In genomic region chr20:10711903-10712373, GRCh38 we compare ENCODE assay signal across 20 cellular contexts. TPM values are rescaled to one million over a fixed set of nuclear protein-coding genes. Genes with fewer than 3 reads are reported as not detected.
DNase-seq lines count a peak whose midpoint lies in the region; ATAC-seq, FAIRE-seq and TF ChIP-seq lines count a peak whose summit lies in the region.
"Had no signal": no experiment of that assay in that cellular context is flagged by ENCODE, and none has a peak within 500 bp of the region (broad histone marks: within the 10 kb centered on the region; RNA-seq: fewer than 3 reads in every experiment).

No MANE protein-coding gene starts in this region.

- no peak overlapping the region for H2AK5ac ChIP-seq in mesendoderm (ENCODE audit: low read length)

- H3K4me3 ChIP-seq in A549 (peak overlapping the region; percentile 30), HepG2 (replicated peaks in 1 of 3; ENCODE audit: insufficient read depth in 1 of 3, low read depth in 2 of 3, low read length in 3 of 3) (peak overlapping the region; percentile 39 to 61 (median 58); a peak in 5 of 6 replicates), mesendoderm (ENCODE audit: low read length) (no peak overlapping the region)
- H3K4me3 ChIP-seq: BLaER1 treated with 17β-estradiol and CSF1 and Interleukin-3, amounts not matched to agents 10 nM and 100 nM had no signal

- no peak overlapping the region for H4K5ac ChIP-seq in mesendoderm (ENCODE audit: low read length)

- no peak overlapping the region for H3K18ac ChIP-seq in mesendoderm (ENCODE audit: low read length)

- intact Hi-C loops in HepG2 (cut with micrococcal nuclease; ENCODE audit: unreplicated experiment) = loop anchor here (1.0 kb wide), 1 partner anchor 238 kb away; no protein-coding TSS in a partner anchor

- no peak overlapping the region for H3K23ac ChIP-seq in mesendoderm (ENCODE audit: low read length)

- POLR2A ChIA-PET in A549 (lab: Yijun Ruan, JAX) = interaction anchor here (0.8 to 2.1 kb wide), 2 partner anchors 38 to 290 kb away, joined by 3 to 14 read pairs; partner anchors contain the start of gene JAG1
- POLR2A ChIA-PET in HepG2 (lab: Yijun Ruan, JAX) = interaction anchor here (0.8 to 9.1 kb wide), 15 partner anchors 8 to 277 kb away, joined by 3 to 104 read pairs (median 3); partner anchors contain the start of genes JAG1, MKKS and SLX4IP

- TSS peak; percentile 94 for BruUV-seq in HepG2 (replicated peaks; lab: Mats Ljungman, UMichigan)

- H3K9me3 ChIP-seq in A549 = no peaks in the 10 kb centered on the region
- H3K9me3 ChIP-seq in HepG2 (ENCODE audit: low read length) = no peaks in the 10 kb centered on the region
- H3K9me3 ChIP-seq: BLaER1 treated with 17β-estradiol and CSF1 and Interleukin-3, amounts not matched to agents 10 nM and 100 nM had no signal

- TF ChIP-seq CTCF in A549 (IDR thresholded peaks at IDR 0.05) (no peak), HepG2 (CRISPR knock-in tag; IDR thresholded peaks at IDR 0.05) (no peak), progenitor cell of endocrine pancreas (IDR thresholded peaks at IDR 0.05; ENCODE audit: unreplicated experiment) (no peak)

- ATAC-seq in A549 (no peak), HepG2 (peak; percentile 44)

- H3K4ac ChIP-seq in mesendoderm (ENCODE audit: low read depth, low read length) = no peak overlapping the region

- H3K4me2 ChIP-seq in A549 (peak overlapping the region; percentile 76), HepG2 (ENCODE audit: low read depth, low read length) (peak overlapping the region; percentile 84), mesendoderm (ENCODE audit: low read length) (no peak overlapping the region)
- H3K4me2 ChIP-seq: BLaER1 treated with 17β-estradiol and CSF1 and Interleukin-3, amounts not matched to agents 10 nM and 100 nM; KMS-11 had no signal

- peak overlapping the region; percentile 44 for H2AFZ ChIP-seq in HepG2 (ENCODE audit: low read length)

- DNase-seq in A549 (ENCODE audit: low read depth in 1 of 2, low spot score in 1 of 2) = no peak
- DNase-seq in NCI-H69 (lab: John Stamatoyannopoulos, UW) = peak; percentile 37
- peak; percentile 86 for DNase-seq in HepG2 (ENCODE audit: low spot score)
- no peak for DNase-seq in progenitor cell of endocrine pancreas (ENCODE audit: low spot score, unreplicated experiment)
- no peak for DNase-seq in NCI-H774 (lab: John Stamatoyannopoulos, UW)
- no peak for DNase-seq in activated naive CD4-positive, alpha-beta T cell (lab: John Stamatoyannopoulos, UW)
- DNase-seq in NCI-H510A treated with DMSO at 0.1 percent for 48 hours (lab: John Stamatoyannopoulos, UW) = no peak
- DNase-seq in mesendoderm = no peak
- DNase-seq: CD8-positive, alpha-beta memory T cell; DMS 273 treated with DMSO at 0.1 percent for 48 hours; NCI-H1436; NCI-H2081 treated with DMSO at 0.1 percent for 48 hours; NCI-H2227 treated with DMSO at 0.1 percent for 48 hours; NCI-H526; NK-92 treated with Interleukin-12 subunit alpha and Interleukin-12 subunit beta, amount 100 ng/mL, for 24 hours; RPMI8226; SIG-M5 had no signal

- H4K8ac ChIP-seq in mesendoderm (ENCODE audit: low read depth, low read length) = no peak overlapping the region

- in situ Hi-C loops in HepG2 (cut with HindIII; ENCODE audit: extremely low pct_ligation_motif_present, low pct_unique_long_range_greater_than_20kb) = no loop called here

- FAIRE-seq in A549 (lab: Jason Lieb, UNC) (peak; percentile 97), HepG2 (lab: Jason Lieb, UNC) (no peak)
- FAIRE-seq: H1 had no signal

- H3K27me3 ChIP-seq in HepG2 (ENCODE audit: control insufficient read depth in 1 of 2, insufficient read depth in 2 of 2, low read length in 2 of 2) (no peaks in the 10 kb centered on the region), mesendoderm (ENCODE audit: insufficient read depth, low read length, poor library complexity) (no peaks in the 10 kb centered on the region)
- H3K27me3 ChIP-seq: BLaER1 treated with 17β-estradiol and CSF1 and Interleukin-3, amounts not matched to agents 10 nM and 100 nM had no signal

- WGBS in A549 (ENCODE audit: missing lambda C conversion rate) = 18% methylated on average over 5 of the region's 5 CpGs
- WGBS in HepG2 (ENCODE audit: low lambda C conversion rate) = 3% methylated on average over 5 of the region's 5 CpGs
- WGBS in mesendoderm (ENCODE audit: extremely low coverage, insufficient coverage, low lambda C conversion rate) = no CpG with 5 or more reads among the region's 5 CpGs

- no peaks in the 10 kb centered on the region for H3K27me3 Mint-ChIP-seq in progenitor cell of endocrine pancreas

- no peak overlapping the region for H2BK15ac ChIP-seq in mesendoderm (replicated peaks; ENCODE audit: low read depth)

- TF ChIP-seq POLR2A in A549 (IDR thresholded peaks at IDR 0.05; ENCODE audit: low read length) = no peak
- no peak; a peak in 1 of 4 replicates for TF ChIP-seq POLR2A in HepG2 (IDR thresholded peaks at IDR 0.05; ENCODE audit: insufficient read depth in 1 of 2, low read depth in 2 of 2, low read length in 2 of 2)

- H3K36me3 ChIP-seq in HepG2 (replicated peaks in 1 of 2; ENCODE audit: control insufficient read depth in 1 of 2, insufficient read depth in 2 of 2, low read length in 2 of 2) (no peaks in the 10 kb centered on the region), mesendoderm (ENCODE audit: control insufficient read depth, insufficient read depth, low read length) (no peaks in the 10 kb centered on the region)
- H3K36me3 ChIP-seq: BLaER1 treated with 17β-estradiol and CSF1 and Interleukin-3, amounts not matched to agents 10 nM and 100 nM had no signal

- no peak overlapping the region for H3K56ac ChIP-seq in mesendoderm (ENCODE audit: low read length)

- peak overlapping the region; percentile 19 for H3K27ac Mint-ChIP-seq in progenitor cell of endocrine pancreas
- H3K27ac Mint-ChIP-seq: CD8-positive, alpha-beta memory T cell had no signal

- peak overlapping the region; percentile 76 for H3K9ac ChIP-seq in HepG2 (ENCODE audit: insufficient read depth, low read depth, low read length)
- H3K9ac ChIP-seq in mesendoderm (ENCODE audit: low read length) = no peak overlapping the region
- H3K9ac ChIP-seq: BLaER1 treated with 17β-estradiol and CSF1 and Interleukin-3, amounts not matched to agents 10 nM and 100 nM; KMS-11 had no signal

- TF ChIP-seq RAD21 in A549 (conservative IDR thresholded peaks at IDR 0.05 in 1 of 2, IDR thresholded peaks at IDR 0.05 in 1 of 2) = no peak
- TF ChIP-seq RAD21 in HepG2 (CRISPR knock-in tag; IDR thresholded peaks at IDR 0.05) = no peak

- CTCF ChIA-PET in A549 (lab: Yijun Ruan, JAX) (interaction anchor here (0.5 to 2.3 kb wide), 4 partner anchors 11 to 677 kb away, joined by 3 to 5 read pairs (median 4); no protein-coding TSS in a partner anchor), HepG2 (lab: Yijun Ruan, JAX; ENCODE audit: low intra/inter-chr PET ratio, low total read pairs) (no interaction called here)

- H2BK5ac ChIP-seq in mesendoderm (ENCODE audit: low read length) = no peak overlapping the region

- H3K4me3 Mint-ChIP-seq in progenitor cell of endocrine pancreas (ENCODE audit: low read depth) = peak overlapping the region; percentile 4
- H3K4me3 Mint-ChIP-seq: CD8-positive, alpha-beta memory T cell had no signal

- no peaks in the 10 kb centered on the region for H3K36me3 Mint-ChIP-seq in progenitor cell of endocrine pancreas (ENCODE audit: insufficient read depth)
- H3K36me3 Mint-ChIP-seq: CD8-positive, alpha-beta memory T cell had no signal

- H3K4me1 ChIP-seq in A549 (peaks cover 93% of the 10 kb centered on the region), HepG2 (ENCODE audit: insufficient read depth, low read length) (peaks cover 98% of the 10 kb centered on the region), mesendoderm (ENCODE audit: control insufficient read depth, low read depth, low read length) (peaks cover 3% of the 10 kb centered on the region)

- no peak overlapping the region for H2BK120ac ChIP-seq in mesendoderm (ENCODE audit: low read depth, low read length)

- no peaks in the 10 kb centered on the region for H3K79me2 ChIP-seq in HepG2 (ENCODE audit: insufficient read depth, low read length)
- no peaks in the 10 kb centered on the region for H3K79me2 ChIP-seq in mesendoderm (ENCODE audit: control insufficient read depth, insufficient read depth, low read length)

- peak overlapping the region; percentile 86 to 91 for H3K27ac ChIP-seq in A549
- peak overlapping the region; percentile 93 for H3K27ac ChIP-seq in HepG2 (ENCODE audit: extremely low read length, insufficient read depth, low read length)
- H3K27ac ChIP-seq in mesendoderm (ENCODE audit: low read depth, low read length) = no peak overlapping the region
- H3K27ac ChIP-seq: BLaER1 treated with 17β-estradiol and CSF1 and Interleukin-3, amounts not matched to agents 10 nM and 100 nM; KMS-11 had no signal

- H3K79me1 ChIP-seq in mesendoderm (ENCODE audit: low read length) = no peaks in the 10 kb centered on the region

- no peaks in the 10 kb centered on the region for H3K9me3 Mint-ChIP-seq in progenitor cell of endocrine pancreas (ENCODE audit: low read depth)
- H3K9me3 Mint-ChIP-seq: CD8-positive, alpha-beta memory T cell had no signal

- TF ChIP-seq EP300 in A549 (IDR thresholded peaks at IDR 0.05) (no peak), HepG2 (IDR thresholded peaks at IDR 0.05; ENCODE audit: low read depth in 2 of 2, low read length in 2 of 2) (peak in 1 of 2 experiments; percentile 76; a peak in 2 of 4 replicates), HepG2 (CRISPR knock-in tag; IDR thresholded peaks at IDR 0.05; ENCODE audit: borderline replicate concordance) (no peak)

- peaks cover 46% of the 10 kb centered on the region for H3K4me1 Mint-ChIP-seq in progenitor cell of endocrine pancreas (ENCODE audit: low read depth)
- H3K4me1 Mint-ChIP-seq: CD8-positive, alpha-beta memory T cell had no signal

- H4K20me1 ChIP-seq in HepG2 (ENCODE audit: insufficient read depth, low read length) = no peaks in the 10 kb centered on the region
- H4K20me1 ChIP-seq: BLaER1 treated with 17β-estradiol and CSF1 and Interleukin-3, amounts not matched to agents 10 nM and 100 nM had no signal

RNA-seq across cellular contexts. Expression of gene JAG1, which starts 38.1 kb away (rescaled TPM):
- polyA plus RNA-seq in A549 (2011; rRNA removed) (90.0 and 141 TPM in 2 replicates), A549 (2017; fragmentation: RNase III; extraction: RNeasy Plus Mini Kit Qiagen cat#74134 plus additional on column Dnase treatment) (75.7 to 80.9 TPM (median 80.8 TPM) in 3 replicates), HepG2 (2011; rRNA removed) (43.0 and 47.1 TPM in 2 replicates)
- polyA plus RNA-seq in A549 (2012; cell fraction: cytosol; rRNA removed) = 34.0 and 43.4 TPM in 2 replicates
- polyA plus RNA-seq in A549 (2012; cell fraction: nucleus; rRNA removed) = 147 and 253 TPM in 2 replicates
- 334 and 370 TPM in 2 replicates for polyA minus RNA-seq in A549 (2011; rRNA and poly(A)+ RNA removed)
- total RNA-seq in HepG2 (2016; rRNA removed; fragmentation: Illumina TruSeq; extraction: Trizol) (18.1 and 56.3 TPM in 2 replicates), progenitor cell of endocrine pancreas (260 and 277 TPM in 2 replicates)
- 30.6 and 34.3 TPM in 2 replicates for total RNA-seq in HepG2 (2016; cell fraction: cytosol; rRNA removed; fragmentation: Illumina TruSeq; extraction: Trizol; ENCODE audit: low read depth)
- total RNA-seq in HepG2 (2016; cell fraction: insoluble cytoplasmic fraction; rRNA removed; fragmentation: Illumina TruSeq; extraction: Trizol) = 15.5 and 55.3 TPM in 2 replicates
- total RNA-seq in HepG2 (2016; cell fraction: membrane; rRNA removed; fragmentation: Illumina TruSeq; extraction: Trizol) = 13.4 and 15.1 TPM in 2 replicates
- total RNA-seq in HepG2 (2016; cell fraction: nucleus; rRNA removed; fragmentation: Illumina TruSeq; extraction: Trizol) = 102 and 121 TPM in 2 replicates
- 33.0 and 33.7 TPM in 2 replicates for polyA plus RNA-seq in HepG2 (2011; cell fraction: cytosol; rRNA removed)
- 120 and 155 TPM in 2 replicates for polyA plus RNA-seq in HepG2 (2011; cell fraction: nucleus; rRNA removed)
- polyA plus RNA-seq in HepG2 (2012) = 35.8 and 54.0 TPM in 2 replicates
- 0.86 and 1.3 TPM in 2 replicates for polyA plus RNA-seq in HepG2 (2016; cell fraction: cytosol; fragmentation: Illumina TruSeq; extraction: Trizol; ENCODE audit: low read depth)
- polyA plus RNA-seq in HepG2 (2016; cell fraction: insoluble cytoplasmic fraction; fragmentation: Illumina TruSeq; extraction: Trizol; ENCODE audit: low read depth) = 9.4 and 10.2 TPM in 2 replicates
- 2.2 and 3.0 TPM in 2 replicates for polyA plus RNA-seq in HepG2 (2016; cell fraction: membrane; fragmentation: Illumina TruSeq; extraction: Trizol; ENCODE audit: low read depth)
- polyA plus RNA-seq in HepG2 (2016; cell fraction: nucleus; fragmentation: Illumina TruSeq; extraction: Trizol; ENCODE audit: insufficient read depth, low read depth) = 112 and 122 TPM in 2 replicates
- 8.0 and 192 TPM in 2 replicates for polyA minus RNA-seq in HepG2 (2011; rRNA and poly(A)+ RNA removed; ENCODE audit: low replicate concordance)
- polyA minus RNA-seq in HepG2 (2011; cell fraction: cytosol; rRNA and poly(A)+ RNA removed) = 103 and 108 TPM in 2 replicates
- polyA minus RNA-seq in HepG2 (2011; cell fraction: nucleus; rRNA and poly(A)+ RNA removed) = 248 and 302 TPM in 2 replicates
- 5.1 TPM for polyA plus RNA-seq in mesendoderm (2013, experiment 1 of 2)
- polyA plus RNA-seq in mesendoderm (2013, experiment 2 of 2) = 5.3 TPM

Comparison
In these comparisons a context has a peak if more than half of its experiments do, and no peak if none do; other contexts are left out.
1. DNase-seq: peak in NCI-H69 (single experiment) and HepG2 (single experiment); none in A549 (0 of 2), progenitor cell of endocrine pancreas (single experiment), NCI-H774 (single experiment), activated naive CD4-positive, alpha-beta T cell (0 of 4), NCI-H510A treated with DMSO at 0.1 percent for 48 hours (single experiment) and mesendoderm (single experiment).
2. Of the 38 proteins assayed by ChIP-seq in both HepG2 and A549: peak only in HepG2: FOSL2, PHF8 and RNF2; only in A549: MAX; in both: KDM1A; in neither: 32; mixed calls (peak in some experiments, not most) for 1.